1 cellular context compared by ENCODE assay signal in genomic region chr15:74884428-74885223, GRCh38.
TF ChIP-seq lines count a peak whose summit lies in the region.

No MANE protein-coding gene starts in this region.

TF ChIP-seq in SK-N-SH treated with all-trans-retinoic acid at 6 μM for 48 hours, 23 proteins besides CTCF, POLR2A, EP300 and RAD21 (continued from another document):
- TF ChIP-seq, protein P1, sequence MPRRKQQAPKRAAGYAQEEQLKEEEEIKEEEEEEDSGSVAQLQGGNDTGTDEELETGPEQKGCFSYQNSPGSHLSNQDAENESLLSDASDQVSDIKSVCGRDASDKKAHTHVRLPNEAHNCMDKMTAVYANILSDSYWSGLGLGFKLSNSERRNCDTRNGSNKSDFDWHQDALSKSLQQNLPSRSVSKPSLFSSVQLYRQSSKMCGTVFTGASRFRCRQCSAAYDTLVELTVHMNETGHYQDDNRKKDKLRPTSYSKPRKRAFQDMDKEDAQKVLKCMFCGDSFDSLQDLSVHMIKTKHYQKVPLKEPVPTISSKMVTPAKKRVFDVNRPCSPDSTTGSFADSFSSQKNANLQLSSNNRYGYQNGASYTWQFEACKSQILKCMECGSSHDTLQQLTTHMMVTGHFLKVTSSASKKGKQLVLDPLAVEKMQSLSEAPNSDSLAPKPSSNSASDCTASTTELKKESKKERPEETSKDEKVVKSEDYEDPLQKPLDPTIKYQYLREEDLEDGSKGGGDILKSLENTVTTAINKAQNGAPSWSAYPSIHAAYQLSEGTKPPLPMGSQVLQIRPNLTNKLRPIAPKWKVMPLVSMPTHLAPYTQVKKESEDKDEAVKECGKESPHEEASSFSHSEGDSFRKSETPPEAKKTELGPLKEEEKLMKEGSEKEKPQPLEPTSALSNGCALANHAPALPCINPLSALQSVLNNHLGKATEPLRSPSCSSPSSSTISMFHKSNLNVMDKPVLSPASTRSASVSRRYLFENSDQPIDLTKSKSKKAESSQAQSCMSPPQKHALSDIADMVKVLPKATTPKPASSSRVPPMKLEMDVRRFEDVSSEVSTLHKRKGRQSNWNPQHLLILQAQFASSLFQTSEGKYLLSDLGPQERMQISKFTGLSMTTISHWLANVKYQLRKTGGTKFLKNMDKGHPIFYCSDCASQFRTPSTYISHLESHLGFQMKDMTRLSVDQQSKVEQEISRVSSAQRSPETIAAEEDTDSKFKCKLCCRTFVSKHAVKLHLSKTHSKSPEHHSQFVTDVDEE (CRISPR knock-in tag; IDR thresholded peaks at IDR 0.05) = no peak
- no peak for TF ChIP-seq ZFP3 (CRISPR knock-in tag; IDR thresholded peaks at IDR 0.05)
- TF ChIP-seq ZC3H10 (CRISPR knock-in tag; IDR thresholded peaks at IDR 0.05) = no peak
- no peak for TF ChIP-seq ZNF8 (CRISPR knock-in tag; IDR thresholded peaks at IDR 0.05)
- no peak for TF ChIP-seq CSDC2 (CRISPR knock-in tag; IDR thresholded peaks at IDR 0.05)
- TF ChIP-seq PATZ1 (CRISPR knock-in tag; IDR thresholded peaks at IDR 0.05; ENCODE audit: borderline replicate concordance) = no peak
- no peak for TF ChIP-seq SNAI2 (CRISPR knock-in tag; IDR thresholded peaks at IDR 0.05)
